Comparison of ENCODE assay signal across 8 cellular contexts in the genomic region with DNA sequence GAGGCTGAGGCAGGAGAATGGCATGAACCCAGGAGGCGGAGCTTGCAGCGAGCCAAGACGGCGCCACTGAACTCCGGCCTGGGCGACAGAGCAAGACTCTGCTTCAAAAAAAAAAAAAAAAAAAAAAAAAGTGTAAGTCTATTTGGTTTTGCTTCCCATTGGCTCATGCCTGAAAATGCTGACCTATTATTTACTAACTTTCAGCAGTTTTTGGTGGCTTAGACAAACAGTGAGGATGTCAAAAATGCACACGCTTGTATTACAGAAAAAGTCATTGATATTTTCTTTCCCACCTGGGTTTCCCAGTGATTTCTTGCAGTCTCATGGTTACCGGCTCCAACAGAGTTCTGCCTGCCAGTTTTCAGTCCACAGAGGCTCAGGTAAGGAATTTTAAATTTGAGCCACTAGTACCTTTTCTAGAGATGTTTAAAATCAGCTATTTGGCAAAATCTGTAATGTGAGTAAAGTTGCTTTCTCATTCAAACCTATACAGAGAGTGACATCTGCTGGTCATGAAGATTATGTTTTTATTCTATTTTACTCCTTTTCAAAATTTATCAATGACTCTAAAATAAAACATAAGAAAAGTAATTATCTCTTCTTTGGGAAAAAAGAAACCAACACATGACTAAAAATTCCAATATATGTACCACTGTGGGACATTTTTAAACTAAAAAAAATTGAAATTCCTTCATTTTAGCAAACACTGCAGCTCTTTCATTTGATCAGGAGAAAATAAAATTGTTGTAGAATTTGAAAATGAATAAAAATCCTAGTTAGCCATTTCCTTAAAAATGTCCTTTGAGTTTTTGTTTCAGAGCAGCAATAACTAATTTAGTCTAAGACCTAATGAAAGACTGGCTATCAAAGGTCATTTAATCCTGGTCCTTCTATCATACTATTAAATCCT. TPM values are rescaled to one million over a fixed set of nuclear protein-coding genes. Genes with fewer than 3 reads are reported as not detected.
A peak's percentile ranks its signal among the peaks of the same experiment; 100 is the strongest.
DNase-seq lines count a peak whose midpoint lies in the region; ATAC-seq and TF ChIP-seq lines count a peak whose summit lies in the region.

No MANE protein-coding gene starts in this region.

- TF ChIP-seq CTCF in HFFc6 (IDR thresholded peaks at IDR 0.05), result peak; percentile 81
- TF ChIP-seq CTCF in ascending aorta (IDR thresholded peaks at IDR 0.05), result peak; percentile 42 to 54 (median 48)
- peak; percentile 39 for TF ChIP-seq CTCF in liver (IDR thresholded peaks at IDR 0.05; ENCODE audit: low read depth, low read length, missing input control)

- no peak overlapping the region for H3K27ac ChIP-seq in CD4-positive, CD25-positive, alpha-beta regulatory T cell (ENCODE audit: insufficient read depth, low read length, poor library complexity, severe bottlenecking)
- H3K27ac ChIP-seq in ascending aorta (no peak overlapping the region), liver (ENCODE audit: low read depth in 1 of 2, low read length in 2 of 2) (no peak overlapping the region)

- no peak overlapping the region for H3K9ac ChIP-seq in liver (ENCODE audit: low read depth in 1 of 2, low read length in 2 of 2)

- peaks cover 0 to 14% (median 5%) of the 10 kb centered on the region in 7 donors for H3K9me3 Mint-ChIP-seq in CD4-positive, CD25-positive, alpha-beta regulatory T cell
- H3K9me3 Mint-ChIP-seq in HFFc6, result peaks cover 22% of the 10 kb centered on the region

- intact Hi-C loops in ascending aorta (cut with DNase I), result loop anchor here (1.0 to 2.0 kb wide), 3 partner anchors 44 to 370 kb away; no protein-coding TSS in a partner anchor

- no peak overlapping the region for H3K4me3 ChIP-seq in CD4-positive, CD25-positive, alpha-beta regulatory T cell (ENCODE audit: low read depth, low read length)
- no peak overlapping the region for H3K4me3 ChIP-seq in ascending aorta
- H3K4me3 ChIP-seq in liver (ENCODE audit: low read depth in 1 of 3, low read length in 3 of 3), result no peak overlapping the region

- H3K27ac Mint-ChIP-seq in CD4-positive, CD25-positive, alpha-beta regulatory T cell, result no peak overlapping the region
- no peak overlapping the region for H3K27ac Mint-ChIP-seq in HFFc6

- WGBS in liver, result 43% methylated on average over 8 of the region's 8 CpGs

- no peak for ATAC-seq in CD4-positive, CD25-positive, alpha-beta regulatory T cell (ENCODE audit: low read depth in 2 of 2)
- ATAC-seq in HG03175 (IDR thresholded peaks at IDR 0.05; ENCODE audit: unreplicated experiment), result no peak

- H3K4me1 ChIP-seq in CD4-positive, CD25-positive, alpha-beta regulatory T cell (ENCODE audit: control insufficient read depth, insufficient read depth, low read length, poor library complexity, severe bottlenecking), result no peaks in the 10 kb centered on the region
- H3K4me1 ChIP-seq in ascending aorta, result peaks cover 0 to 5% of the 10 kb centered on the region in 2 donors
- peaks cover 0 to 2% (median under 1%) of the 10 kb centered on the region in 4 donors for H3K4me1 ChIP-seq in liver (ENCODE audit: control insufficient read depth in 4 of 4, insufficient read depth in 4 of 4, low read length in 3 of 4)

- no peaks in the 10 kb centered on the region for H3K36me3 Mint-ChIP-seq in CD4-positive, CD25-positive, alpha-beta regulatory T cell
- H3K36me3 Mint-ChIP-seq in HFFc6 (ENCODE audit: low read depth), result peaks cover 20% of the 10 kb centered on the region

- H3K4me1 Mint-ChIP-seq in CD4-positive, CD25-positive, alpha-beta regulatory T cell, result no peaks in the 10 kb centered on the region
- H3K4me1 Mint-ChIP-seq in HFFc6 (ENCODE audit: low read depth), result no peaks in the 10 kb centered on the region

- no peaks in the 10 kb centered on the region for H3K27me3 ChIP-seq in CD4-positive, CD25-positive, alpha-beta regulatory T cell (ENCODE audit: control insufficient read depth, insufficient read depth, low read length)
- H3K27me3 ChIP-seq in ascending aorta (no peaks in the 10 kb centered on the region), liver (ENCODE audit: control insufficient read depth in 4 of 4, insufficient read depth in 4 of 4, low read length in 3 of 4) (no peaks in the 10 kb centered on the region)

- H3K9me3 ChIP-seq in CD4-positive, CD25-positive, alpha-beta regulatory T cell (ENCODE audit: control insufficient read depth in 2 of 2, low read length in 2 of 2), result peaks cover 11 to 12% of the 10 kb centered on the region in 2 experiments
- H3K9me3 ChIP-seq in ascending aorta (peaks cover 0 to 15% of the 10 kb centered on the region in 2 donors), liver (ENCODE audit: control insufficient read depth in 4 of 4, low read length in 3 of 4) (peaks cover 1 to 16% (median 4%) of the 10 kb centered on the region in 4 donors)

- no peaks in the 10 kb centered on the region for H3K36me3 ChIP-seq in CD4-positive, CD25-positive, alpha-beta regulatory T cell (ENCODE audit: control insufficient read depth, insufficient read depth, low read length)
- H3K36me3 ChIP-seq in ascending aorta (peaks cover 0 to 3% of the 10 kb centered on the region in 2 donors), liver (ENCODE audit: control insufficient read depth in 4 of 4, insufficient read depth in 3 of 4, low read depth in 1 of 4, low read length in 3 of 4) (no peaks in the 10 kb centered on the region)

- DNase-seq in CD4-positive, CD25-positive, alpha-beta regulatory T cell, result peak in 2 of 3 donors; percentile 22 to 34
- DNase-seq in HFFc6 (peak; percentile 28), ascending aorta (ENCODE audit: low spot score in 2 of 2) (no peak), islet precursor cell (no peak)
- no peak for DNase-seq in activated naive CD4-positive, alpha-beta T cell treated with anti-CD3 and anti-CD28 coated beads, Interleukin-2, amount 50 U/mL, for 16 hours
- no peak for DNase-seq in stimulated activated CD4-positive, alpha-beta T cell treated with anti-CD3 and anti-CD28 coated beads, Interleukin-4, amount 100 ng/mL, for 1 hour

- H3K4me3 Mint-ChIP-seq in CD4-positive, CD25-positive, alpha-beta regulatory T cell, result peak overlapping the region in 1 of 4 donors; percentile 74
- H3K4me3 Mint-ChIP-seq in HFFc6, result no peak overlapping the region

- TF ChIP-seq RAD21 in liver (IDR thresholded peaks at IDR 0.05), result peak; percentile 73 to 78

- peaks cover 4% of the 10 kb centered on the region for H3K27me3 Mint-ChIP-seq in CD4-positive, CD25-positive, alpha-beta regulatory T cell
- H3K27me3 Mint-ChIP-seq in HFFc6 (ENCODE audit: insufficient read depth), result no peaks in the 10 kb centered on the region

TF ChIP-seq in liver, 16 proteins besides CTCF, POLR2A, EP300 and RAD21:
- no peak for TF ChIP-seq YY1 (IDR thresholded peaks at IDR 0.05)
- TF ChIP-seq FOXA1 (IDR thresholded peaks at IDR 0.05), result no peak
- no peak for TF ChIP-seq HNF4A (conservative IDR thresholded peaks at IDR 0.05)
- TF ChIP-seq EGR1 (IDR thresholded peaks at IDR 0.05; ENCODE audit: low read depth in 2 of 2), result no peak
- no peak for TF ChIP-seq FOXA2 (IDR thresholded peaks at IDR 0.05)
- TF ChIP-seq, protein P1, sequence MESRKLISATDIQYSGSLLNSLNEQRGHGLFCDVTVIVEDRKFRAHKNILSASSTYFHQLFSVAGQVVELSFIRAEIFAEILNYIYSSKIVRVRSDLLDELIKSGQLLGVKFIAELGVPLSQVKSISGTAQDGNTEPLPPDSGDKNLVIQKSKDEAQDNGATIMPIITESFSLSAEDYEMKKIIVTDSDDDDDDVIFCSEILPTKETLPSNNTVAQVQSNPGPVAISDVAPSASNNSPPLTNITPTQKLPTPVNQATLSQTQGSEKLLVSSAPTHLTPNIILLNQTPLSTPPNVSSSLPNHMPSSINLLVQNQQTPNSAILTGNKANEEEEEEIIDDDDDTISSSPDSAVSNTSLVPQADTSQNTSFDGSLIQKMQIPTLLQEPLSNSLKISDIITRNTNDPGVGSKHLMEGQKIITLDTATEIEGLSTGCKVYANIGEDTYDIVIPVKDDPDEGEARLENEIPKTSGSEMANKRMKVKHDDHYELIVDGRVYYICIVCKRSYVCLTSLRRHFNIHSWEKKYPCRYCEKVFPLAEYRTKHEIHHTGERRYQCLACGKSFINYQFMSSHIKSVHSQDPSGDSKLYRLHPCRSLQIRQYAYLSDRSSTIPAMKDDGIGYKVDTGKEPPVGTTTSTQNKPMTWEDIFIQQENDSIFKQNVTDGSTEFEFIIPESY (IDR thresholded peaks at IDR 0.05), result no peak
- TF ChIP-seq, protein P2, sequence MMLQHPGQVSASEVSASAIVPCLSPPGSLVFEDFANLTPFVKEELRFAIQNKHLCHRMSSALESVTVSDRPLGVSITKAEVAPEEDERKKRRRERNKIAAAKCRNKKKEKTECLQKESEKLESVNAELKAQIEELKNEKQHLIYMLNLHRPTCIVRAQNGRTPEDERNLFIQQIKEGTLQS (IDR thresholded peaks at IDR 0.05), result no peak
- TF ChIP-seq HNF4G (IDR thresholded peaks at IDR 0.05), result no peak

RNA-seq across cellular contexts. Expression of a gene that starts 8.8 kb away (rescaled TPM):
- not detected for total RNA-seq in CD4-positive, CD25-positive, alpha-beta regulatory T cell
- polyA plus RNA-seq in CD4-positive, CD25-positive, alpha-beta regulatory T cell, result under 1 TPM; 0.17 to 0.37 (median 0.35) TPM
- total RNA-seq in HFFc6 (2021; fragmentation: NEBNext Ultra II Directional; extraction: Animal tissue kit (Norgen Biotek cat#: 25700)), result 1 to 10 TPM; 1.9 to 3.0 (median 2.6) TPM
- not detected for total RNA-seq in ascending aorta
- total RNA-seq in liver, result 1 to 10 TPM; 2.0 to 2.9 TPM
- polyA plus RNA-seq in liver, result under 1 TPM; 0.57 to 0.60 TPM

RNA-seq across cellular contexts. Expression of a gene that starts 20.6 kb away (rescaled TPM):
- total RNA-seq in CD4-positive, CD25-positive, alpha-beta regulatory T cell, result not detected
- not detected for polyA plus RNA-seq in CD4-positive, CD25-positive, alpha-beta regulatory T cell
- total RNA-seq in HFFc6 (2021; fragmentation: NEBNext Ultra II Directional; extraction: Animal tissue kit (Norgen Biotek cat#: 25700)), result 1 to 10 TPM in 5 of 6 experiments, under 1 TPM in 1; 0.76 to 2.9 (median 2.6) TPM
- total RNA-seq in ascending aorta (3.7 TPM), liver (under 1 TPM; 0.17 to 0.37 TPM)
- polyA plus RNA-seq in liver, result under 1 TPM; 0.18 to 0.28 TPM

RNA-seq across cellular contexts. Expression of a gene that starts 27.8 kb away (rescaled TPM):
- 106 TPM for total RNA-seq in CD4-positive, CD25-positive, alpha-beta regulatory T cell
- 100 to 1,000 TPM in 2 of 4 donors, 10 to 100 TPM in 2; 69.8 to 115 (median 93.3) TPM for polyA plus RNA-seq in CD4-positive, CD25-positive, alpha-beta regulatory T cell
- total RNA-seq in HFFc6 (2021; fragmentation: NEBNext Ultra II Directional; extraction: Animal tissue kit (Norgen Biotek cat#: 25700)), result 10 to 100 TPM; 32.1 to 47.3 (median 42.1) TPM
- total RNA-seq in ascending aorta, result 10.2 TPM
- total RNA-seq in liver, result 10 to 100 TPM; 18.2 to 21.8 TPM
- 10 to 100 TPM in 1 of 2 donors, 1 to 10 TPM in 1; 7.1 to 17.0 TPM for polyA plus RNA-seq in liver

RNA-seq across cellular contexts. Expression of a gene that starts 30.6 kb away (rescaled TPM):
- 44.5 TPM for total RNA-seq in CD4-positive, CD25-positive, alpha-beta regulatory T cell
- polyA plus RNA-seq in CD4-positive, CD25-positive, alpha-beta regulatory T cell, result 100 to 1,000 TPM in 3 of 4 donors, 10 to 100 TPM in 1; 87.8 to 148 (median 108) TPM
- total RNA-seq in HFFc6 (2021; fragmentation: NEBNext Ultra II Directional; extraction: Animal tissue kit (Norgen Biotek cat#: 25700)), result 100 to 1,000 TPM in 5 of 6 experiments, 10 to 100 TPM in 1; 83.4 to 213 (median 194) TPM
- 8.6 TPM for total RNA-seq in ascending aorta
- 10 to 100 TPM in 1 of 2 donors, under 1 TPM in 1; 0.75 to 84.0 TPM for total RNA-seq in liver
- 1 to 10 TPM; 5.5 to 5.6 TPM for polyA plus RNA-seq in liver

Comparison
In these comparisons a context has a peak if more than half of its experiments do, and no peak if none do; other contexts are left out.
1. DNase-seq: peak in CD4-positive, CD25-positive, alpha-beta regulatory T cell (2 of 3) and HFFc6 (single experiment); none in ascending aorta (0 of 2), activated naive CD4-positive, alpha-beta T cell treated with anti-CD3 and anti-CD28 coated beads, Interleukin-2, amount 50 U/mL, for 16 hours (single experiment), stimulated activated CD4-positive, alpha-beta T cell treated with anti-CD3 and anti-CD28 coated beads, Interleukin-4, amount 100 ng/mL, for 1 hour (single experiment) and islet precursor cell (single experiment).
2. Peak in every context shown above with its lines, with median percentiles within 50 percentile points of each other: CTCF ChIP-seq.